Comparison of ENCODE assay signal across 17 cellular contexts in the genomic region with DNA sequence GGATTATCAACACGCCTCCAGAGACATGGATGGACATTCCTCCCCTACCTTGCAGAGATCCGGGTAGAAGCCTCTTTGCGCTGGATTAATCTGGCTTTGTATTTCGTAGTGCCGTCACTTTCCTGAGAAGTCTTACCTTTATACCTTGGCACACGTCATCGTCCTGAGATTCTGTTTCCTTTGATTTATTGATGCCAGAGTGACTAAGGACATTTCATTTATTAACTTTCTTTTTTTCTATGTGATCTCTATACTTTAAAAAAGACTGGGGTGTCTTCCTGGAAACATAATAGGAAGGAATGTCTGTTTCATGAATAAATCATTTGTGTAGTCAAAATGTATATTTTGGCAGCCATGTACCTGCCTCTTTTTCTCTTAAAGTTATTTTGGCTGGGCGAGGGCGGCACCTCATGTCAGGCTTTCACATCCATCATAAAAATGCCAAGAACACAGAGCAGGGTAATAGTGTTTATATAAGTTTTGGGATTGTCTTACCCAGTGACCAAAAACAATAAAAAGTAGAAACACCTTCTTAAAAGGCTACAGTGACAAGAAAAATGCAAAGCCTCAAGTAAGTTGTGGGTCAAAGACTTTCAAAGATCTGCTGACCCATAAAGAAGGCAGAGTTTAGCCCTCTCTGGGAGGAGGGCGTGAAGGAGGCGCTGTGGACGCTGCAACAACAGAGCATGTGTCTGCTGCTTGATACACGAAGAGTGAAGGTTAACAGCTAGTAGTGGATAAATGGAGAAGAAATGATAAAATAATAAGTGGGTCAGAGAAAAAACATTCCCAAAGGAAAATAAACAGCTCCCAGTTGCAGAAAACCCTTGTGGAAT.
A peak's percentile ranks its signal among the peaks of the same experiment; 100 is the strongest.
DNase-seq lines count a peak whose midpoint lies in the region; ATAC-seq and TF ChIP-seq lines count a peak whose summit lies in the region.
"Had no signal": no experiment of that assay in that cellular context is flagged by ENCODE, and none has a peak within 500 bp of the region (broad histone marks: within the 10 kb centered on the region; RNA-seq: fewer than 3 reads in every experiment).

No MANE protein-coding gene starts in this region.

- H3K4me1 Mint-ChIP-seq in HFFc6 (ENCODE audit: low read depth) = peaks cover 77% of the 10 kb centered on the region

- H3K4me1 ChIP-seq in ectodermal cell (ENCODE audit: control insufficient read depth, insufficient read depth, low read length) (peaks cover 27% of the 10 kb centered on the region), mesendoderm (ENCODE audit: control insufficient read depth, low read depth, low read length) (peaks cover 7% of the 10 kb centered on the region), thoracic aorta (ENCODE audit: control insufficient read depth in 1 of 2, low read depth in 2 of 2) (peaks cover 23 to 55% of the 10 kb centered on the region in 2 donors)

- H3K27me3 ChIP-seq in ectodermal cell (ENCODE audit: control insufficient read depth, insufficient read depth, low read length, poor library complexity, severe bottlenecking) (no peaks in the 10 kb centered on the region), mesendoderm (ENCODE audit: insufficient read depth, low read length, poor library complexity) (no peaks in the 10 kb centered on the region), thoracic aorta (replicated peaks; ENCODE audit: insufficient read depth) (no peaks in the 10 kb centered on the region)
- H3K27me3 ChIP-seq: cardiac muscle cell, sigmoid colon, tibial nerve had no signal

- H3K56ac ChIP-seq in mesendoderm (ENCODE audit: low read length) = peak overlapping the region; percentile 28

- H3K4me3 ChIP-seq in ectodermal cell (ENCODE audit: insufficient read depth, low read depth, low read length) = no peak overlapping the region
- H3K4me3 ChIP-seq in mesendoderm (ENCODE audit: low read length) = no peak overlapping the region
- peak overlapping the region; percentile 7 for H3K4me3 ChIP-seq in thoracic aorta
- H3K4me3 ChIP-seq: cardiac muscle cell, left ventricle myocardium inferior, sigmoid colon, tibial nerve had no signal

- H3K27ac ChIP-seq in ectodermal cell (ENCODE audit: insufficient read depth, low read depth, low read length, poor library complexity, severe bottlenecking) = peak overlapping the region; percentile 64
- no peak overlapping the region for H3K27ac ChIP-seq in mesendoderm (ENCODE audit: low read depth, low read length)
- peak overlapping the region; percentile 45 to 51 for H3K27ac ChIP-seq in thoracic aorta
- H3K27ac ChIP-seq: cardiac muscle cell, left ventricle myocardium inferior, tibial nerve had no signal

- 49 to 51% methylated on average over 11 to 12 of the region's 13 CpGs for WGBS in ectodermal cell, 2 experiments
- WGBS in mesendoderm (ENCODE audit: extremely low coverage, insufficient coverage, low lambda C conversion rate) = no CpG with 5 or more reads among the region's 13 CpGs

- H4K5ac ChIP-seq in mesendoderm (ENCODE audit: low read length) = no peak overlapping the region

- no peak overlapping the region for H4K8ac ChIP-seq in mesendoderm (ENCODE audit: low read depth, low read length)

- no peak overlapping the region for H3K18ac ChIP-seq in mesendoderm (ENCODE audit: low read length)

- H3K36me3 ChIP-seq in ectodermal cell (ENCODE audit: control insufficient read depth, insufficient read depth, low read length) = peaks cover 3% of the 10 kb centered on the region
- H3K36me3 ChIP-seq in mesendoderm (ENCODE audit: control insufficient read depth, insufficient read depth, low read length) = no peaks in the 10 kb centered on the region
- no peaks in the 10 kb centered on the region for H3K36me3 ChIP-seq in thoracic aorta
- H3K36me3 ChIP-seq: cardiac muscle cell, left ventricle myocardium inferior, sigmoid colon, tibial nerve had no signal

- H3K9ac ChIP-seq in mesendoderm (ENCODE audit: low read length) = no peak overlapping the region

- no peak overlapping the region for H3K4me2 ChIP-seq in mesendoderm (ENCODE audit: low read length)

- peaks cover 9% of the 10 kb centered on the region for H3K36me3 Mint-ChIP-seq in HFFc6 (ENCODE audit: low read depth)

- H2BK120ac ChIP-seq in mesendoderm (ENCODE audit: low read depth, low read length) = no peak overlapping the region

- ATAC-seq in thoracic aorta (ENCODE audit: insufficient number of reproducible peaks, low FRiP score, low read depth) (no peak), GM19463 (IDR thresholded peaks at IDR 0.05; ENCODE audit: unreplicated experiment) (no peak)

- 0 out of 2 replicates have a peak overlapping the region, but pooled peaks have one; percentile 46 for H3K27ac Mint-ChIP-seq in HFFc6
- H3K27ac Mint-ChIP-seq: activated CD4-positive, alpha-beta T cell treated with anti-CD3 and anti-CD28 coated beads, Interleukin-2, amount 10 ng/mL, durations not matched to agents 24 days and 14 days had no signal

- no peak for DNase-seq in HFFc6
- no peak for DNase-seq in mesendoderm
- DNase-seq in thoracic aorta (ENCODE audit: low spot score) = no peak
- no peak for DNase-seq in NCI-H1092 (lab: John Stamatoyannopoulos, UW)
- DNase-seq in NCI-H510A (lab: John Stamatoyannopoulos, UW) = no peak
- DNase-seq: activated CD4-positive, alpha-beta T cell treated with anti-CD3 and anti-CD28 coated beads, Interleukin-2, amount 10 ng/mL, durations not matched to agents 24 days and 14 days; dermis blood vessel endothelial cell; erythroblast; Karpas-422; left ventricle myocardium inferior; NCI-H1092 treated with DMSO at 0.1 percent for 48 hours; sigmoid colon; stimulated activated naive CD4-positive, alpha-beta T cell had no signal

- H3K79me1 ChIP-seq in mesendoderm (ENCODE audit: low read length) = no peaks in the 10 kb centered on the region

- H3K4ac ChIP-seq in mesendoderm (ENCODE audit: low read depth, low read length) = no peak overlapping the region

- peaks cover 1% of the 10 kb centered on the region; the same call in 1 of the 2 replicates for H3K27me3 Mint-ChIP-seq in HFFc6 (ENCODE audit: insufficient read depth)

- TF ChIP-seq CTCF in HFFc6 (IDR thresholded peaks at IDR 0.05) = no peak
- no peak for TF ChIP-seq CTCF in thoracic aorta (IDR thresholded peaks at IDR 0.05)

- no peak overlapping the region for H3K4me3 Mint-ChIP-seq in HFFc6
- H3K4me3 Mint-ChIP-seq: activated CD4-positive, alpha-beta T cell treated with anti-CD3 and anti-CD28 coated beads, Interleukin-2, amount 10 ng/mL, durations not matched to agents 24 days and 14 days had no signal

- H2BK5ac ChIP-seq in mesendoderm (ENCODE audit: low read length) = no peak overlapping the region

- no peaks in the 10 kb centered on the region for H3K9me3 Mint-ChIP-seq in HFFc6

- H2AK5ac ChIP-seq in mesendoderm (ENCODE audit: low read length) = no peak overlapping the region

- H3K9me3 ChIP-seq in ectodermal cell (ENCODE audit: control insufficient read depth, low read length) = no peaks in the 10 kb centered on the region
- no peaks in the 10 kb centered on the region for H3K9me3 ChIP-seq in thoracic aorta
- H3K9me3 ChIP-seq: left ventricle myocardium inferior, sigmoid colon, tibial nerve had no signal

- H3K23ac ChIP-seq in mesendoderm (ENCODE audit: low read length) = no peak overlapping the region

- H2BK15ac ChIP-seq in mesendoderm (replicated peaks; ENCODE audit: low read depth) = no peak overlapping the region

- no peaks in the 10 kb centered on the region for H3K79me2 ChIP-seq in mesendoderm (ENCODE audit: control insufficient read depth, insufficient read depth, low read length)
